19 cellular contexts compared by ENCODE assay signal in genomic region chr1:30446100-30446499, GRCh38.
DNase-seq lines count a peak whose midpoint lies in the region; ATAC-seq, FAIRE-seq and TF ChIP-seq lines count a peak whose summit lies in the region.
"Had no signal": no experiment of that assay in that cellular context is flagged by ENCODE, and none has a peak within 500 bp of the region (broad histone marks: within the 10 kb centered on the region; RNA-seq: fewer than 3 reads in every experiment).

No MANE protein-coding gene starts in this region.

- no peak overlapping the region for H3K4ac ChIP-seq in neuronal stem cell (ENCODE audit: low read length)

- no peak overlapping the region for H4K8ac ChIP-seq in neuronal stem cell (ENCODE audit: low read depth, low read length)

- H2BK120ac ChIP-seq in neuronal stem cell (ENCODE audit: low read depth, low read length) = no peak overlapping the region

- H3K27me3 ChIP-seq in neuronal stem cell (ENCODE audit: control insufficient read depth in 3 of 3, insufficient read depth in 3 of 3, low read depth in 1 of 3, low read length in 3 of 3) (peaks cover 0 to 1% (median 0%) of the 10 kb centered on the region in 3 experiments), small intestine (ENCODE audit: control insufficient read depth in 2 of 2, insufficient read depth in 2 of 2, low read length in 2 of 2) (peaks cover 0 to 3% of the 10 kb centered on the region in 2 donors)
- H3K27me3 ChIP-seq: SJSA1 had no signal

- peak; percentile 37 to 51 for ATAC-seq in natural killer cell treated with Interleukin-12 subunit alpha and Interleukin-12 subunit beta and Interleukin-15 and Interleukin-18, amount 100 ng/mL, for 72 hours
- no peak for ATAC-seq in natural killer cell
- ATAC-seq in GM21367 (IDR thresholded peaks at IDR 0.05; ENCODE audit: unreplicated experiment) = no peak
- ATAC-seq: A549, PC-3 had no signal

- H2BK15ac ChIP-seq in neuronal stem cell (ENCODE audit: low read length) = no peak overlapping the region

- no peaks in the 10 kb centered on the region for H3K36me3 ChIP-seq in neuronal stem cell (replicated peaks in 1 of 2; ENCODE audit: control insufficient read depth in 2 of 2, insufficient read depth in 2 of 2, low read length in 2 of 2)
- H3K36me3 ChIP-seq in small intestine (ENCODE audit: control insufficient read depth in 2 of 2, insufficient read depth in 2 of 2, low read length in 2 of 2) = no peaks in the 10 kb centered on the region
- H3K36me3 ChIP-seq: SJSA1 had no signal

- H2BK12ac ChIP-seq in neuronal stem cell (ENCODE audit: low read length) = no peak overlapping the region

- no peak overlapping the region for H3K4me2 ChIP-seq in neuronal stem cell (ENCODE audit: insufficient read depth, low read length, poor library complexity, severe bottlenecking)
- H3K4me2 ChIP-seq: A549 had no signal

- no peak for DNase-seq in natural killer cell treated with Interleukin-12 subunit alpha and Interleukin-12 subunit beta and Interleukin-15 and Interleukin-18, amount 100 ng/mL, for 72 hours (ENCODE audit: low spot score)
- DNase-seq in natural killer cell (no peak), ecto neural progenitor cell (ENCODE audit: low spot score) (peak; percentile 44), neuronal stem cell (ENCODE audit: low spot score) (no peak), small intestine (no peak), HTR-8/SVneo (ENCODE audit: insufficient read length, low spot score) (no peak), NCI-H2029 treated with DMSO at 0.1 percent for 48 hours (lab: John Stamatoyannopoulos, UW) (no peak)
- DNase-seq: C1 segment of cervical spinal cord, GF-D8, NCI-H1417, NCI-H187 treated with DMSO at 0.1 percent for 48 hours, NCI-H446, NCI-H748 treated with DMSO at 0.1 percent for 48 hours, PC-3 had no signal

- no peak overlapping the region for H3K9ac ChIP-seq in neuronal stem cell (ENCODE audit: low read depth, low read length, poor library complexity)

- no peak for FAIRE-seq in small intestine (lab: Jason Lieb, UNC)
- FAIRE-seq in HTR-8/SVneo (lab: Jason Lieb, UNC) = no peak
- FAIRE-seq: A549, H54 had no signal

- peaks cover 2% of the 10 kb centered on the region for H3K79me1 ChIP-seq in neuronal stem cell (ENCODE audit: low read depth, low read length)

- H3K36me3 Mint-ChIP-seq in natural killer cell treated with Interleukin-12 subunit alpha and Interleukin-12 subunit beta and Interleukin-15 and Interleukin-18, amount 100 ng/mL, for 72 hours = no peaks in the 10 kb centered on the region
- H3K36me3 Mint-ChIP-seq in natural killer cell = no peaks in the 10 kb centered on the region

- H3K9me3 ChIP-seq in neuronal stem cell (replicated peaks in 1 of 2; ENCODE audit: control insufficient read depth in 2 of 2, insufficient read depth in 1 of 2, low read depth in 1 of 2, low read length in 2 of 2) = no peaks in the 10 kb centered on the region
- H3K9me3 ChIP-seq in small intestine (ENCODE audit: control insufficient read depth, low read depth) = no peaks in the 10 kb centered on the region
- H3K9me3 ChIP-seq: A549, SJSA1 had no signal

- no peak overlapping the region for H2BK5ac ChIP-seq in neuronal stem cell (ENCODE audit: low read length)

- H2AFZ ChIP-seq in neuronal stem cell (ENCODE audit: low read length) = no peak overlapping the region

- H3K27ac ChIP-seq in neuronal stem cell (replicated peaks; ENCODE audit: low read length) (no peak overlapping the region), small intestine (ENCODE audit: low read depth in 1 of 2, low read length in 1 of 2) (no peak overlapping the region)
- H3K27ac ChIP-seq: A549, HL-60, SJSA1 had no signal

- H3K27me3 Mint-ChIP-seq in natural killer cell treated with Interleukin-12 subunit alpha and Interleukin-12 subunit beta and Interleukin-15 and Interleukin-18, amount 100 ng/mL, for 72 hours = peaks cover 6 to 24% of the 10 kb centered on the region in 2 donors
- peaks cover 0 to 10% of the 10 kb centered on the region in 2 donors for H3K27me3 Mint-ChIP-seq in natural killer cell (ENCODE audit: low read depth in 2 of 2)

- TF ChIP-seq CTCF in natural killer cell (IDR thresholded peaks at IDR 0.05) = no peak

- no peak overlapping the region for H3K18ac ChIP-seq in neuronal stem cell (ENCODE audit: low read length)

- no peak overlapping the region for H3K27ac Mint-ChIP-seq in natural killer cell treated with Interleukin-12 subunit alpha and Interleukin-12 subunit beta and Interleukin-15 and Interleukin-18, amount 100 ng/mL, for 72 hours
- H3K27ac Mint-ChIP-seq in natural killer cell = no peak overlapping the region

- H3K4me1 Mint-ChIP-seq in natural killer cell treated with Interleukin-12 subunit alpha and Interleukin-12 subunit beta and Interleukin-15 and Interleukin-18, amount 100 ng/mL, for 72 hours (ENCODE audit: low read depth in 2 of 2) = no peaks in the 10 kb centered on the region
- H3K4me1 Mint-ChIP-seq in natural killer cell = no peaks in the 10 kb centered on the region

- intact Hi-C loops in natural killer cell (cut with micrococcal nuclease) = no loop called here

- no peak overlapping the region for H3K4me3 Mint-ChIP-seq in natural killer cell treated with Interleukin-12 subunit alpha and Interleukin-12 subunit beta and Interleukin-15 and Interleukin-18, amount 100 ng/mL, for 72 hours
- no peak overlapping the region for H3K4me3 Mint-ChIP-seq in natural killer cell

- no peak overlapping the region for H3K4me3 ChIP-seq in neuronal stem cell (ENCODE audit: low read length in 2 of 2)
- H3K4me3 ChIP-seq in small intestine (ENCODE audit: low read depth in 1 of 2, low read length in 2 of 2) = no peak overlapping the region
- H3K4me3 ChIP-seq: A549, SJSA1 had no signal

- H3K4me1 ChIP-seq in neuronal stem cell (ENCODE audit: control insufficient read depth in 2 of 2, insufficient read depth in 1 of 2, low read depth in 1 of 2, low read length in 2 of 2) (peaks cover 0 to 2% of the 10 kb centered on the region in 2 donors), small intestine (ENCODE audit: control insufficient read depth in 2 of 2, insufficient read depth in 1 of 2, low read depth in 1 of 2, low read length in 1 of 2) (no peaks in the 10 kb centered on the region)
- H3K4me1 ChIP-seq: A549, SJSA1 had no signal

- no peak overlapping the region for H4K91ac ChIP-seq in neuronal stem cell (ENCODE audit: low read depth, low read length, poor library complexity)

- no peaks in the 10 kb centered on the region for H3K9me3 Mint-ChIP-seq in natural killer cell treated with Interleukin-12 subunit alpha and Interleukin-12 subunit beta and Interleukin-15 and Interleukin-18, amount 100 ng/mL, for 72 hours
- H3K9me3 Mint-ChIP-seq in natural killer cell = no peaks in the 10 kb centered on the region

- no peak overlapping the region for H3K23ac ChIP-seq in neuronal stem cell (ENCODE audit: low read depth, low read length, poor library complexity)

- WGBS in neuronal stem cell (ENCODE audit: extremely low coverage in 2 of 2, insufficient read length in 2 of 2, insufficient replicate concordance in 1 of 2), 2 donors = no CpG with 5 or more reads among the region's 11 CpGs
- WGBS in small intestine, 3 donors = 61 to 66% (median 64%) methylated on average over 11 of the region's 11 CpGs

- no peak overlapping the region for H3K14ac ChIP-seq in neuronal stem cell (ENCODE audit: low read length)

- peak overlapping the region; percentile 1 for H2AK5ac ChIP-seq in neuronal stem cell (ENCODE audit: low read depth, low read length)

Comparison
In these comparisons a context has a peak if more than half of its experiments do, and no peak if none do; other contexts are left out.
1. ATAC-seq: peak in natural killer cell treated with Interleukin-12 subunit alpha and Interleukin-12 subunit beta and Interleukin-15 and Interleukin-18, amount 100 ng/mL, for 72 hours (2 of 2); none in natural killer cell (0 of 3) and GM21367 (single experiment).